In genomic region chr5:177592905-177593304, GRCh38 we compare ENCODE assay signal across 8 cellular contexts. TPM values are rescaled to one million over a fixed set of nuclear protein-coding genes. Genes with fewer than 3 reads are reported as not detected.
DNase-seq lines count a peak whose midpoint lies in the region; ATAC-seq and TF ChIP-seq lines count a peak whose summit lies in the region.

No MANE protein-coding gene starts in this region.

- H3K27me3 ChIP-seq in WERI-Rb-1 (ENCODE audit: insufficient read depth, low read depth, severe bottlenecking): no peaks in the 10 kb centered on the region
- peaks cover 32% of the 10 kb centered on the region for H3K27me3 ChIP-seq in left ventricle myocardium inferior (ENCODE audit: low read depth)
- H3K27me3 ChIP-seq in gastrocnemius medialis: peaks cover 0 to 4% (median 0%) of the 10 kb centered on the region in 3 donors

- H3K9me3 ChIP-seq in WERI-Rb-1 (ENCODE audit: severe bottlenecking) (no peaks in the 10 kb centered on the region), left ventricle myocardium inferior (replicated peaks) (no peaks in the 10 kb centered on the region), gastrocnemius medialis (no peaks in the 10 kb centered on the region)

- intact Hi-C loops in left ventricle myocardium inferior (cut with micrococcal nuclease): no loop called here
- intact Hi-C loops in gastrocnemius medialis (cut with DNase I; ENCODE audit: low total_unique reads): loop anchor here (1.0 to 10.0 kb wide), 3 partner anchors 39 to 562 kb away; partner anchors contain the start of genes DDX41, FAM193B and NHP2

- no peak overlapping the region for H3K27ac ChIP-seq in WERI-Rb-1
- H3K27ac ChIP-seq in left ventricle myocardium inferior (replicated peaks): no peak overlapping the region
- peak overlapping the region in 1 of 4 donors; percentile 83 for H3K27ac ChIP-seq in gastrocnemius medialis

- H3K4me1 ChIP-seq in left ventricle myocardium inferior: peaks cover 22% of the 10 kb centered on the region
- peaks cover 11 to 15% of the 10 kb centered on the region in 2 donors for H3K4me1 ChIP-seq in gastrocnemius medialis

- H3K4me3 ChIP-seq in GM12875 (ENCODE audit: low read depth, low read length) (peak overlapping the region; percentile 93), WERI-Rb-1 (ENCODE audit: low read depth, low read length) (peak overlapping the region; percentile 73), left ventricle myocardium inferior (peak overlapping the region; percentile 98), gastrocnemius medialis (peak overlapping the region; percentile 86 to 98 (median 94))

- ATAC-seq in gastrocnemius medialis (no peak), HG03045 (IDR thresholded peaks at IDR 0.05; ENCODE audit: unreplicated experiment) (no peak), HG02885 (IDR thresholded peaks at IDR 0.05; ENCODE audit: poor library complexity, unreplicated experiment) (no peak)

- H3K36me3 ChIP-seq in WERI-Rb-1 (peaks cover 17% of the 10 kb centered on the region), left ventricle myocardium inferior (peaks cover 36% of the 10 kb centered on the region), gastrocnemius medialis (peaks cover 0 to 35% of the 10 kb centered on the region in 2 donors)

- no peak for TF ChIP-seq CTCF in GM12875 (IDR thresholded peaks at IDR 0.05; ENCODE audit: borderline replicate concordance, insufficient read depth, low read depth, low read length)
- TF ChIP-seq CTCF in WERI-Rb-1 (IDR thresholded peaks at IDR 0.05; ENCODE audit: low read depth, low read length): no peak
- no peak for TF ChIP-seq CTCF in left ventricle myocardium inferior (IDR thresholded peaks at IDR 0.05; ENCODE audit: borderline replicate concordance)
- TF ChIP-seq CTCF in gastrocnemius medialis (IDR thresholded peaks at IDR 0.05 in 4 of 5, conservative IDR thresholded peaks at IDR 0.05 in 1 of 5): no peak

- no peak for TF ChIP-seq POLR2A in gastrocnemius medialis (IDR thresholded peaks at IDR 0.05)

- in situ Hi-C loops in gastrocnemius medialis (cut with MboI; ENCODE audit: low sequenced_read_pairs in 4 of 4): no loop called here

- no peak for DNase-seq in WERI-Rb-1
- DNase-seq in left ventricle myocardium inferior: no peak
- no peak for DNase-seq in gastrocnemius medialis
- DNase-seq in NCI-H524 treated with DMSO at 0.1 percent for 48 hours (lab: John Stamatoyannopoulos, UW): no peak
- DNase-seq in NCI-H1694 (lab: John Stamatoyannopoulos, UW): no peak

RNA-seq across cellular contexts. Expression of gene TMED9, which starts 0.9 kb away (rescaled TPM):
- total RNA-seq in left ventricle myocardium inferior (68.7 TPM), gastrocnemius medialis (10 to 100 TPM; 24.3 to 67.2 (median 37.3) TPM)

RNA-seq across cellular contexts. Expression of gene B4GALT7, which starts 7.0 kb away (rescaled TPM):
- 17.2 TPM for total RNA-seq in left ventricle myocardium inferior
- total RNA-seq in gastrocnemius medialis: 10 to 100 TPM; 11.9 to 24.8 (median 16.2) TPM

RNA-seq across cellular contexts. Expression of gene FAM193B, which starts 38.5 kb away (rescaled TPM):
- total RNA-seq in left ventricle myocardium inferior (21.5 TPM), gastrocnemius medialis (10 to 100 TPM; 13.2 to 21.3 (median 16.6) TPM)
